Comparison of ENCODE assay signal across 18 cellular contexts in the genomic region with DNA sequence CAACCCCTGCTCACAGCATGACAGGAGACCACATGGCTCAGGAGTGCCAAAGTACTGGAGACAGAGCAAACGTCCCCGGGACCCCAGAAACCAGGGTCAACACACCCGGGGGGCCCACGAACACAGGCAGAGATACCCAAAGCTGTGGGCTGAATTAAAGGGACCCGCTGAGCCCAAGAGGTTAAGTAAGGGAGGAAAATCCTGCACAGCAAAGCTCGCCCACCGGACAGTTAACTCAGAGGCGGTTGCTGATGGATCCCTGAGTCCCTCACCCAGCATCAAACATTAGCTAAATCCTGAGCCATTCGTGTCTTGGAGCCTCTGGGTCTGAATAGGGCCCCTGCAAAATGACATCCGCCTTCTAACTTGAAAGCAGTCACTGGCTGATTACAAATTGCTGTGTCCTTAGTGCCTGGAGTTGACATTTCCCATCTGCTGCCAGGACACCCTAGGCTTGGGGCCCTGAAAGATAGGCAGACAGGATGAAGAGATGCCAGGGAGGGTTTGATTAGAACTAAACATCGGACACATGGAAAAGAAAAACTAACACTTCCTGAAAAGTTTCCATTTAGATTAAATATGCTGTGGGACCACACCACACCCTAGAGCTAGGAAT.
A peak's percentile ranks its signal among the peaks of the same experiment; 100 is the strongest.
DNase-seq lines count a peak whose midpoint lies in the region; ATAC-seq and TF ChIP-seq lines count a peak whose summit lies in the region.
"Had no signal": no experiment of that assay in that cellular context is flagged by ENCODE, and none has a peak within 500 bp of the region (broad histone marks: within the 10 kb centered on the region; RNA-seq: fewer than 3 reads in every experiment).

No MANE protein-coding gene starts in this region.

- H3K79me2 ChIP-seq in mammary epithelial cell (ENCODE audit: insufficient read depth, low read length), result no peaks in the 10 kb centered on the region

- no peak overlapping the region for H3K27ac Mint-ChIP-seq in natural killer cell treated with Interleukin-12 subunit alpha and Interleukin-12 subunit beta and Interleukin-15 and Interleukin-18, amount 100 ng/mL, for 72 hours
- no peak overlapping the region for H3K27ac Mint-ChIP-seq in natural killer cell
- H3K27ac Mint-ChIP-seq: CD4-positive, alpha-beta T cell; HFFc6 had no signal

- H3K27ac ChIP-seq in mammary epithelial cell (ENCODE audit: insufficient read depth, low read depth, low read length), result no peak overlapping the region
- H3K27ac ChIP-seq: PC-9 had no signal

- in situ Hi-C loops in mammary epithelial cell (cut with MboI; ENCODE audit: low sequenced_read_pairs in 2 of 2), result no loop called here

- intact Hi-C loops in natural killer cell (cut with micrococcal nuclease), result no loop called here
- intact Hi-C loops in cardiac septum (cut with DNase I), result no loop called here
- intact Hi-C loops in sciatic nerve (cut with DNase I), result no loop called here
- intact Hi-C loops in mammary epithelial cell (cut with micrococcal nuclease), result no loop called here

- no peaks in the 10 kb centered on the region for H3K4me1 Mint-ChIP-seq in natural killer cell treated with Interleukin-12 subunit alpha and Interleukin-12 subunit beta and Interleukin-15 and Interleukin-18, amount 100 ng/mL, for 72 hours (ENCODE audit: low read depth in 2 of 2)
- H3K4me1 Mint-ChIP-seq in natural killer cell, result no peaks in the 10 kb centered on the region

- dilution Hi-C loops in mammary epithelial cell (cut with HindIII; ENCODE audit: low sequenced_read_pairs), result no loop called here

- peaks cover 10 to 13% of the 10 kb centered on the region in 2 donors for H3K27me3 Mint-ChIP-seq in natural killer cell treated with Interleukin-12 subunit alpha and Interleukin-12 subunit beta and Interleukin-15 and Interleukin-18, amount 100 ng/mL, for 72 hours
- peaks cover 0 to 3% of the 10 kb centered on the region in 2 donors for H3K27me3 Mint-ChIP-seq in natural killer cell (ENCODE audit: low read depth in 2 of 2)

- H3K4me2 ChIP-seq in mammary epithelial cell (ENCODE audit: insufficient read depth, low read depth, low read length), result no peak overlapping the region
- H3K4me2 ChIP-seq: PC-9 had no signal

- peak; percentile 16 for DNase-seq in natural killer cell treated with Interleukin-12 subunit alpha and Interleukin-12 subunit beta and Interleukin-15 and Interleukin-18, amount 100 ng/mL, for 72 hours (ENCODE audit: low spot score)
- DNase-seq in natural killer cell (no peak), cardiac septum (ENCODE audit: low spot score) (peak; percentile 66), sciatic nerve (ENCODE audit: low spot score) (peak; percentile 26), mammary epithelial cell (no peak)
- DNase-seq: BE2C, COR-L47, H9, HFFc6, MG63, NCI-H187, NCI-H748 treated with DMSO at 0.1 percent for 48 hours, PC-9, RPMI8226 had no signal

- H3K9me3 Mint-ChIP-seq in natural killer cell treated with Interleukin-12 subunit alpha and Interleukin-12 subunit beta and Interleukin-15 and Interleukin-18, amount 100 ng/mL, for 72 hours, result no peaks in the 10 kb centered on the region
- H3K9me3 Mint-ChIP-seq in natural killer cell, result no peaks in the 10 kb centered on the region
- H3K9me3 Mint-ChIP-seq: CD4-positive, alpha-beta T cell; H9 had no signal

- peaks cover 5% of the 10 kb centered on the region for H3K9me3 ChIP-seq in mammary epithelial cell (replicated peaks; ENCODE audit: insufficient read depth, low read length)
- H3K9me3 ChIP-seq: BE2C, MG63 had no signal

- no peak overlapping the region for H3K9ac ChIP-seq in mammary epithelial cell (ENCODE audit: insufficient read depth, low read length)

- no peak overlapping the region for H3K4me3 ChIP-seq in mammary epithelial cell (replicated peaks in 1 of 3; ENCODE audit: insufficient read depth in 1 of 3, low read depth in 2 of 3, low read length in 3 of 3)
- H3K4me3 ChIP-seq: K562, MG63, PC-9 had no signal

- TF ChIP-seq CTCF in natural killer cell (IDR thresholded peaks at IDR 0.05) (no peak), mammary epithelial cell (conservative IDR thresholded peaks at IDR 0.05 in 1 of 2, IDR thresholded peaks at IDR 0.05 in 1 of 2; ENCODE audit: extremely low read depth in 1 of 2, insufficient read depth in 1 of 2, low read depth in 1 of 2, low read length in 2 of 2) (no peak)

- H3K36me3 ChIP-seq in mammary epithelial cell (ENCODE audit: insufficient read depth, low read length), result no peaks in the 10 kb centered on the region
- H3K36me3 ChIP-seq: BE2C, MG63 had no signal

- ATAC-seq in natural killer cell treated with Interleukin-12 subunit alpha and Interleukin-12 subunit beta and Interleukin-15 and Interleukin-18, amount 100 ng/mL, for 72 hours, result no peak
- ATAC-seq in natural killer cell (no peak), sciatic nerve (no peak), HG03196 (IDR thresholded peaks at IDR 0.05; ENCODE audit: unreplicated experiment) (no peak), GM18511 (IDR thresholded peaks at IDR 0.05; ENCODE audit: unreplicated experiment) (no peak)

- H3K36me3 Mint-ChIP-seq in natural killer cell treated with Interleukin-12 subunit alpha and Interleukin-12 subunit beta and Interleukin-15 and Interleukin-18, amount 100 ng/mL, for 72 hours, result no peaks in the 10 kb centered on the region
- no peaks in the 10 kb centered on the region for H3K36me3 Mint-ChIP-seq in natural killer cell

- CTCF ChIA-PET in mammary epithelial cell (lab: Charles Lee; ENCODE audit: low non-redundant PET), result no interaction called here

- 55% methylated on average over 7 of the region's 11 CpGs for whole genome bisulfite sequencing in mammary epithelial cell (ENCODE audit: low coverage, missing lambda C conversion rate)

- no peaks in the 10 kb centered on the region for H3K27me3 ChIP-seq in mammary epithelial cell (ENCODE audit: insufficient read depth, low read length)
- H3K27me3 ChIP-seq: BE2C, MG63 had no signal

- no peaks in the 10 kb centered on the region for H4K20me1 ChIP-seq in mammary epithelial cell (ENCODE audit: insufficient read depth, low read length)

- no peak overlapping the region for H2AFZ ChIP-seq in mammary epithelial cell (ENCODE audit: low read depth, low read length)
- H2AFZ ChIP-seq: PC-9 had no signal

- no TSS peak for BruUV-seq in mammary epithelial cell (replicated peaks; lab: Mats Ljungman, UMichigan)

- H3K4me3 Mint-ChIP-seq in natural killer cell treated with Interleukin-12 subunit alpha and Interleukin-12 subunit beta and Interleukin-15 and Interleukin-18, amount 100 ng/mL, for 72 hours, result no peak overlapping the region
- no peak overlapping the region for H3K4me3 Mint-ChIP-seq in natural killer cell
- H3K4me3 Mint-ChIP-seq: CD4-positive, alpha-beta T cell; H9; HFFc6 had no signal

- no peaks in the 10 kb centered on the region for H3K4me1 ChIP-seq in mammary epithelial cell (ENCODE audit: insufficient read depth, low read length)
- H3K4me1 ChIP-seq: BE2C had no signal

Comparison
In these comparisons a context has a peak if more than half of its experiments do, and no peak if none do; other contexts are left out.
1. DNase-seq: peak in natural killer cell treated with Interleukin-12 subunit alpha and Interleukin-12 subunit beta and Interleukin-15 and Interleukin-18, amount 100 ng/mL, for 72 hours (single experiment), cardiac septum (single experiment) and sciatic nerve (single experiment); none in natural killer cell (single experiment) and mammary epithelial cell (single experiment).